20 cellular contexts compared by ENCODE assay signal in the genomic region with DNA sequence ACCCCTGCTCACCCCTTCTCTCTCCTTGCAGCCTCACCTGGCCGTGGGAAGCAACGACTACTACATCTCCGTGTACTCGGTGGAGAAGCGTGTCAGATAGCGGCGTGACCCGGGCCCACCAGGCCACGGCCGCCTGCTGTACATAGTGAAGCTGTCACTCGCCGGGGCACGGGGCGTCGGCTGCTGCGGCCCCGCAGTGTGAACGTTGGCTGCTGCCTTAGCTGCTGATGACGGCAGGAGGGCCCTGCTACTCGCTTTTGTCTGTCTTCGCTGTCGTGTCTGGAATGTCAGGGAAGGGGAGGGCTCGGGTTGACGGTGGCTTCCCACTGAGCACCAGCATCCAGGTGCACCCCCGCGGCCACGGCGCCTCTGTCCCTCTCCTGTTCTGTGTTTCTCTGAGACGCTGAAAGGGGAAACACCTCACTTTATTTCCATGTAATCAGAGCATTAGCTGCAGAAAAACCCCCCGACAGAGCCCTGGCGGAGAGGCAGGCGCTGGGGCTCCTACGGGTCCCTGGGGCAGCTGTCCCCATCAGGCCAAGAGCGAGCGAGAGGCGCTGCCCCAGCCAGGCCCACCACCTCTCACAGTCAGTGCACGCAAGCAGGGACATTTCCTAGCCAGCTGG. TPM values are rescaled to one million over a fixed set of nuclear protein-coding genes. Genes with fewer than 3 reads are reported as not detected.
DNase-seq lines count a peak whose midpoint lies in the region; ATAC-seq and TF ChIP-seq lines count a peak whose summit lies in the region.
"Had no signal": no experiment of that assay in that cellular context is flagged by ENCODE, and none has a peak within 500 bp of the region (broad histone marks: within the 10 kb centered on the region; RNA-seq: fewer than 3 reads in every experiment).

No MANE protein-coding gene starts in this region.

- H3K27ac Mint-ChIP-seq in activated CD8-positive, alpha-beta T cell treated with anti-CD3 and anti-CD28 coated beads, Interleukin-2, amount 10 ng/mL, durations not matched to agents 7 days and 5 days, result peak overlapping the region; percentile 25
- H3K27ac Mint-ChIP-seq in activated CD8-positive, alpha-beta T cell treated with anti-CD3 and anti-CD28 coated beads for 36 hours, result no peak overlapping the region
- no peak overlapping the region for H3K27ac Mint-ChIP-seq in naive thymus-derived CD4-positive, alpha-beta T cell
- H3K27ac Mint-ChIP-seq: B cell had no signal

- peaks cover 6% of the 10 kb centered on the region for H3K79me1 ChIP-seq in neuronal stem cell (ENCODE audit: low read depth, low read length)

- peak overlapping the region; percentile 84 for H3K14ac ChIP-seq in neuronal stem cell (ENCODE audit: low read length)

- H3K27ac ChIP-seq in neuronal stem cell (replicated peaks; ENCODE audit: low read length), result peak overlapping the region; percentile 54
- no peak overlapping the region for H3K27ac ChIP-seq in naive thymus-derived CD4-positive, alpha-beta T cell (ENCODE audit: low read depth, low read length)
- H3K27ac ChIP-seq: GM23248 had no signal

- no peak overlapping the region for H4K8ac ChIP-seq in neuronal stem cell (ENCODE audit: low read depth, low read length)

- no peaks in the 10 kb centered on the region for H3K9me3 ChIP-seq in neuronal stem cell (replicated peaks in 1 of 2; ENCODE audit: control insufficient read depth in 2 of 2, insufficient read depth in 1 of 2, low read depth in 1 of 2, low read length in 2 of 2)
- no peaks in the 10 kb centered on the region for H3K9me3 ChIP-seq in naive thymus-derived CD4-positive, alpha-beta T cell (ENCODE audit: control insufficient read depth in 2 of 3, low read length in 3 of 3)

- peak overlapping the region; percentile 92 for H3K18ac ChIP-seq in neuronal stem cell (ENCODE audit: low read length)

- H2AFZ ChIP-seq in neuronal stem cell (ENCODE audit: low read length), result no peak overlapping the region
- H2AFZ ChIP-seq: GM23248 had no signal

- peak overlapping the region; percentile 83 for H2BK5ac ChIP-seq in neuronal stem cell (ENCODE audit: low read length)

- no peak overlapping the region for H3K4me3 Mint-ChIP-seq in activated CD8-positive, alpha-beta T cell treated with anti-CD3 and anti-CD28 coated beads, Interleukin-2, amount 10 ng/mL, durations not matched to agents 7 days and 5 days
- H3K4me3 Mint-ChIP-seq in activated CD8-positive, alpha-beta T cell treated with anti-CD3 and anti-CD28 coated beads for 36 hours, result no peak overlapping the region
- H3K4me3 Mint-ChIP-seq in naive thymus-derived CD4-positive, alpha-beta T cell, result no peak overlapping the region
- H3K4me3 Mint-ChIP-seq: B cell had no signal

- peak overlapping the region; percentile 59 for H2AK5ac ChIP-seq in neuronal stem cell (ENCODE audit: low read depth, low read length)

- DNase-seq in activated CD8-positive, alpha-beta T cell treated with anti-CD3 and anti-CD28 coated beads, Interleukin-2, amount 10 ng/mL, durations not matched to agents 7 days and 5 days, result no peak
- no peak for DNase-seq in activated CD8-positive, alpha-beta T cell treated with anti-CD3 and anti-CD28 coated beads for 36 hours
- DNase-seq in iPS-NIHi11 (ENCODE audit: low spot score) (peak; percentile 63), neuronal stem cell (ENCODE audit: low spot score) (peak; percentile 52), NCI-H2227 (lab: John Stamatoyannopoulos, UW; ENCODE audit: unreplicated experiment) (no peak), NCI-H1436 (lab: John Stamatoyannopoulos, UW) (no peak)
- DNase-seq in stimulated activated CD8-positive, alpha-beta memory T cell treated with anti-CD3 and anti-CD28 coated beads, Interleukin-4, amount 100 ng/mL, for 48 hours, result no peak
- DNase-seq in naive thymus-derived CD4-positive, alpha-beta T cell, result no peak
- DNase-seq: DMS 273 treated with DMSO at 0.1 percent for 48 hours, GDM1, GM23248, MM.1S, NCI-H1092, NCI-H2081, NCI-H226, NCI-H524, NCI-H82, OCI-M1, SIG-M5 had no signal

- no peak overlapping the region for H2BK120ac ChIP-seq in neuronal stem cell (ENCODE audit: low read depth, low read length)

- peak overlapping the region; percentile 77 for H3K9ac ChIP-seq in neuronal stem cell (ENCODE audit: low read depth, low read length, poor library complexity)
- H3K9ac ChIP-seq: GM23248 had no signal

- no peaks in the 10 kb centered on the region for H3K27me3 ChIP-seq in neuronal stem cell (ENCODE audit: control insufficient read depth in 3 of 3, insufficient read depth in 3 of 3, low read depth in 1 of 3, low read length in 3 of 3)
- no peaks in the 10 kb centered on the region for H3K27me3 ChIP-seq in naive thymus-derived CD4-positive, alpha-beta T cell (ENCODE audit: control insufficient read depth in 2 of 2, insufficient read depth in 2 of 2, low read length in 2 of 2)

- CTCF ChIA-PET in activated CD8-positive, alpha-beta T cell treated with anti-CD3 and anti-CD28 coated beads, Interleukin-2, amount 10 ng/mL, durations not matched to agents 7 days and 5 days (lab: Charles Lee), result no interaction called here
- CTCF ChIA-PET in activated CD8-positive, alpha-beta T cell treated with anti-CD3 and anti-CD28 coated beads for 36 hours (lab: Charles Lee), result no interaction called here
- CTCF ChIA-PET in naive thymus-derived CD4-positive, alpha-beta T cell (lab: Charles Lee), result no interaction called here

- WGBS in neuronal stem cell (ENCODE audit: extremely low coverage in 2 of 2, insufficient read length in 2 of 2, insufficient replicate concordance in 1 of 2), 2 donors, result no CpG with 5 or more reads among the region's 37 CpGs

- peak overlapping the region; percentile 45 for H2BK15ac ChIP-seq in neuronal stem cell (ENCODE audit: low read length)

- H3K4me3 ChIP-seq in neuronal stem cell (ENCODE audit: low read length in 2 of 2), result no peak overlapping the region
- H3K4me3 ChIP-seq in naive thymus-derived CD4-positive, alpha-beta T cell (ENCODE audit: low read length), result no peak overlapping the region
- H3K4me3 ChIP-seq: GM23248 had no signal

- H3K4ac ChIP-seq in neuronal stem cell (ENCODE audit: low read length), result peak overlapping the region; percentile 76

- peak overlapping the region; percentile 55 for H3K23ac ChIP-seq in neuronal stem cell (ENCODE audit: low read depth, low read length, poor library complexity)

- peaks cover 9 to 16% of the 10 kb centered on the region in 2 donors for H3K4me1 ChIP-seq in neuronal stem cell (ENCODE audit: control insufficient read depth in 2 of 2, insufficient read depth in 1 of 2, low read depth in 1 of 2, low read length in 2 of 2)
- H3K4me1 ChIP-seq in naive thymus-derived CD4-positive, alpha-beta T cell (ENCODE audit: control insufficient read depth in 2 of 2, insufficient read depth in 2 of 2, low read length in 2 of 2), result peaks cover 0 to 1% of the 10 kb centered on the region in 2 donors

- ATAC-seq in activated CD8-positive, alpha-beta T cell treated with anti-CD3 and anti-CD28 coated beads, Interleukin-2, amount 10 ng/mL, durations not matched to agents 7 days and 5 days, result no peak
- ATAC-seq in activated CD8-positive, alpha-beta T cell treated with anti-CD3 and anti-CD28 coated beads for 36 hours, result no peak
- no peak for ATAC-seq in naive thymus-derived CD4-positive, alpha-beta T cell

- peak overlapping the region; percentile 79 for H4K91ac ChIP-seq in neuronal stem cell (ENCODE audit: low read depth, low read length, poor library complexity)

- peaks cover 6 to 7% of the 10 kb centered on the region in 2 donors for H3K36me3 ChIP-seq in neuronal stem cell (replicated peaks in 1 of 2; ENCODE audit: control insufficient read depth in 2 of 2, insufficient read depth in 2 of 2, low read length in 2 of 2)
- peaks cover 0 to 52% (median 0%) of the 10 kb centered on the region in 3 experiments for H3K36me3 ChIP-seq in naive thymus-derived CD4-positive, alpha-beta T cell (ENCODE audit: control insufficient read depth in 2 of 3, insufficient read depth in 3 of 3, low read length in 3 of 3)

- no peak for TF ChIP-seq CTCF in activated CD8-positive, alpha-beta T cell treated with anti-CD3 and anti-CD28 coated beads for 36 hours (IDR thresholded peaks at IDR 0.05)

- peak overlapping the region; percentile 73 for H2BK12ac ChIP-seq in neuronal stem cell (ENCODE audit: low read length)

- H3K36me3 Mint-ChIP-seq in activated CD8-positive, alpha-beta T cell treated with anti-CD3 and anti-CD28 coated beads, Interleukin-2, amount 10 ng/mL, durations not matched to agents 7 days and 5 days (ENCODE audit: low read depth), result peaks cover 11% of the 10 kb centered on the region
- peaks cover 4% of the 10 kb centered on the region for H3K36me3 Mint-ChIP-seq in activated CD8-positive, alpha-beta T cell treated with anti-CD3 and anti-CD28 coated beads for 36 hours (ENCODE audit: low read depth)
- peaks cover 0 to 21% (median 4%) of the 10 kb centered on the region in 5 donors for H3K36me3 Mint-ChIP-seq in naive thymus-derived CD4-positive, alpha-beta T cell

- peak overlapping the region; percentile 33 for H3K4me2 ChIP-seq in neuronal stem cell (ENCODE audit: insufficient read depth, low read length, poor library complexity, severe bottlenecking)

- POLR2A ChIA-PET in activated CD8-positive, alpha-beta T cell treated with anti-CD3 and anti-CD28 coated beads, Interleukin-2, amount 10 ng/mL, durations not matched to agents 7 days and 5 days (lab: Charles Lee), result no interaction called here
- POLR2A ChIA-PET in activated CD8-positive, alpha-beta T cell treated with anti-CD3 and anti-CD28 coated beads for 36 hours (lab: Charles Lee), result no interaction called here
- POLR2A ChIA-PET in naive thymus-derived CD4-positive, alpha-beta T cell (lab: Charles Lee), result no interaction called here

- peaks cover 2% of the 10 kb centered on the region for H3K4me1 Mint-ChIP-seq in activated CD8-positive, alpha-beta T cell treated with anti-CD3 and anti-CD28 coated beads, Interleukin-2, amount 10 ng/mL, durations not matched to agents 7 days and 5 days (ENCODE audit: low read depth)
- H3K4me1 Mint-ChIP-seq in activated CD8-positive, alpha-beta T cell treated with anti-CD3 and anti-CD28 coated beads for 36 hours (ENCODE audit: low read depth), result no peaks in the 10 kb centered on the region
- H3K4me1 Mint-ChIP-seq in naive thymus-derived CD4-positive, alpha-beta T cell, result peaks cover 0 to 2% (median 0%) of the 10 kb centered on the region in 7 donors

- intact Hi-C loops in activated CD8-positive, alpha-beta T cell treated with anti-CD3 and anti-CD28 coated beads for 36 hours (cut with micrococcal nuclease), result no loop called here
- intact Hi-C loops in naive thymus-derived CD4-positive, alpha-beta T cell (cut with micrococcal nuclease), result no loop called here

- H3K27me3 Mint-ChIP-seq in activated CD8-positive, alpha-beta T cell treated with anti-CD3 and anti-CD28 coated beads, Interleukin-2, amount 10 ng/mL, durations not matched to agents 7 days and 5 days (ENCODE audit: low read depth), result no peaks in the 10 kb centered on the region
- no peaks in the 10 kb centered on the region for H3K27me3 Mint-ChIP-seq in activated CD8-positive, alpha-beta T cell treated with anti-CD3 and anti-CD28 coated beads for 36 hours
- no peaks in the 10 kb centered on the region for H3K27me3 Mint-ChIP-seq in naive thymus-derived CD4-positive, alpha-beta T cell
- H3K27me3 Mint-ChIP-seq: B cell had no signal

- H3K9me3 Mint-ChIP-seq in activated CD8-positive, alpha-beta T cell treated with anti-CD3 and anti-CD28 coated beads, Interleukin-2, amount 10 ng/mL, durations not matched to agents 7 days and 5 days (ENCODE audit: insufficient read depth), result no peaks in the 10 kb centered on the region
- no peaks in the 10 kb centered on the region for H3K9me3 Mint-ChIP-seq in activated CD8-positive, alpha-beta T cell treated with anti-CD3 and anti-CD28 coated beads for 36 hours
- H3K9me3 Mint-ChIP-seq in naive thymus-derived CD4-positive, alpha-beta T cell, result no peaks in the 10 kb centered on the region

RNA-seq across cellular contexts. Expression of a gene that starts 27.3 kb away (rescaled TPM):
- total RNA-seq in activated CD8-positive, alpha-beta T cell treated with anti-CD3 and anti-CD28 coated beads, Interleukin-2, amount 10 ng/mL, durations not matched to agents 7 days and 5 days, result 10 to 100 TPM; 32.4 to 35.5 TPM
- 10 to 100 TPM; 13.9 to 16.7 TPM for total RNA-seq in activated CD8-positive, alpha-beta T cell treated with anti-CD3 and anti-CD28 coated beads for 36 hours
- polyA plus RNA-seq in neuronal stem cell (2013, experiment 1 of 2), result 14.3 TPM
- 13.1 TPM for polyA plus RNA-seq in neuronal stem cell (2013, experiment 2 of 2)
- total RNA-seq in naive thymus-derived CD4-positive, alpha-beta T cell, result 10 to 100 TPM; 26.4 to 49.9 (median 41.7) TPM
- 10 to 100 TPM; 49.8 to 55.4 TPM for polyA plus RNA-seq in naive thymus-derived CD4-positive, alpha-beta T cell

Comparison
In these comparisons a context has a peak if more than half of its experiments do, and no peak if none do; other contexts are left out.
1. DNase-seq: peak in iPS-NIHi11 (single experiment) and neuronal stem cell (single experiment); none in activated CD8-positive, alpha-beta T cell treated with anti-CD3 and anti-CD28 coated beads, Interleukin-2, amount 10 ng/mL, durations not matched to agents 7 days and 5 days (single experiment), activated CD8-positive, alpha-beta T cell treated with anti-CD3 and anti-CD28 coated beads for 36 hours (single experiment), stimulated activated CD8-positive, alpha-beta memory T cell treated with anti-CD3 and anti-CD28 coated beads, Interleukin-4, amount 100 ng/mL, for 48 hours (single experiment), NCI-H2227 (single experiment), NCI-H1436 (single experiment) and naive thymus-derived CD4-positive, alpha-beta T cell (0 of 9).